Comparison of ENCODE assay signal across 20 cellular contexts in genomic region chr18:3221496-3221895, GRCh38. TPM values are rescaled to one million over a fixed set of nuclear protein-coding genes. Genes with fewer than 3 reads are reported as not detected.
A peak's percentile ranks its signal among the peaks of the same experiment; 100 is the strongest.
DNase-seq lines count a peak whose midpoint lies in the region; ATAC-seq and TF ChIP-seq lines count a peak whose summit lies in the region.
"Had no signal": no experiment of that assay in that cellular context is flagged by ENCODE, and none has a peak within 500 bp of the region (broad histone marks: within the 10 kb centered on the region; RNA-seq: fewer than 3 reads in every experiment).

No MANE protein-coding gene starts in this region.

- 34 to 71% (median 52%) methylated on average over 6 of the region's 6 CpGs for WGBS in psoas muscle, 3 donors

- H3K27ac Mint-ChIP-seq in activated CD4-positive, alpha-beta T cell treated with anti-CD3 and anti-CD28 coated beads, Interleukin-2, amount 10 ng/mL, durations not matched to agents 24 days and 14 days: no peak overlapping the region
- H3K27ac Mint-ChIP-seq in activated CD4-positive, alpha-beta T cell treated with anti-CD3 and anti-CD28 coated beads, Interleukin-2, amount 10 ng/mL, durations not matched to agents 7 days and 5 days: no peak overlapping the region
- no peak overlapping the region for H3K27ac Mint-ChIP-seq in activated CD8-positive, alpha-beta T cell treated with anti-CD3 and anti-CD28 coated beads for 36 hours
- no peak overlapping the region for H3K27ac Mint-ChIP-seq in activated CD8-positive, alpha-beta memory T cell treated with anti-CD3 and anti-CD28 coated beads, Interleukin-2, amount 10 ng/mL, durations not matched to agents 7 days and 5 days
- H3K27ac Mint-ChIP-seq: B cell; CD4-positive, CD25-positive, alpha-beta regulatory T cell; CD8-positive, alpha-beta T cell; HFFc6 had no signal

- CTCF ChIA-PET in activated CD4-positive, alpha-beta T cell treated with anti-CD3 and anti-CD28 coated beads, Interleukin-2, amount 10 ng/mL, durations not matched to agents 7 days and 5 days (lab: Charles Lee): interaction anchor here (1.2 to 1.5 kb wide), 3 partner anchors 10 to 42 kb away, joined by 3 read pairs; no protein-coding TSS in a partner anchor
- CTCF ChIA-PET in activated CD8-positive, alpha-beta T cell treated with anti-CD3 and anti-CD28 coated beads for 36 hours (lab: Charles Lee): interaction anchor here (0.9 to 1.6 kb wide), 4 partner anchors 24 to 76 kb away, joined by 3 to 6 read pairs (median 4); no protein-coding TSS in a partner anchor
- CTCF ChIA-PET in activated CD8-positive, alpha-beta memory T cell treated with anti-CD3 and anti-CD28 coated beads, Interleukin-2, amount 10 ng/mL, durations not matched to agents 7 days and 5 days (lab: Charles Lee): no interaction called here

- no peaks in the 10 kb centered on the region for H3K9me3 ChIP-seq in left ventricle myocardium inferior (replicated peaks)
- no peaks in the 10 kb centered on the region for H3K9me3 ChIP-seq in psoas muscle
- H3K9me3 ChIP-seq: BLaER1, Caco-2, HAP-1 had no signal

- DNase-seq in activated CD4-positive, alpha-beta T cell treated with anti-CD3 and anti-CD28 coated beads, Interleukin-2, amount 10 ng/mL, durations not matched to agents 24 days and 14 days: peak; percentile 45
- no peak for DNase-seq in activated CD4-positive, alpha-beta T cell treated with anti-CD3 and anti-CD28 coated beads, Interleukin-2, amount 10 ng/mL, durations not matched to agents 7 days and 5 days
- DNase-seq in left ventricle myocardium inferior: no peak
- DNase-seq in Right ventricle myocardium superior: no peak
- DNase-seq in psoas muscle: no peak
- no peak for DNase-seq in NOMO-1 (lab: John Stamatoyannopoulos, UW; ENCODE audit: unreplicated experiment in 2 of 2)
- DNase-seq in activated CD8-positive, alpha-beta T cell treated with anti-CD3 and anti-CD28 coated beads for 36 hours: no peak
- DNase-seq in activated CD8-positive, alpha-beta memory T cell treated with anti-CD3 and anti-CD28 coated beads, Interleukin-2, amount 10 ng/mL, durations not matched to agents 7 days and 5 days: no peak
- DNase-seq: Caco-2; CD4-positive, CD25-positive, alpha-beta regulatory T cell; CD8-positive, alpha-beta T cell; DMS153; DND-41; GOT3; HFFc6 had no signal

- H3K27ac ChIP-seq in left ventricle myocardium inferior (replicated peaks) (peak overlapping the region; percentile 92), psoas muscle (peak overlapping the region; percentile 95)
- H3K27ac ChIP-seq: 22Rv1, BLaER1, C4-2B had no signal

- H3K27me3 Mint-ChIP-seq in activated CD4-positive, alpha-beta T cell treated with anti-CD3 and anti-CD28 coated beads, Interleukin-2, amount 10 ng/mL, durations not matched to agents 24 days and 14 days: peaks cover 3% of the 10 kb centered on the region
- no peaks in the 10 kb centered on the region for H3K27me3 Mint-ChIP-seq in activated CD4-positive, alpha-beta T cell treated with anti-CD3 and anti-CD28 coated beads, Interleukin-2, amount 10 ng/mL, durations not matched to agents 7 days and 5 days
- no peaks in the 10 kb centered on the region for H3K27me3 Mint-ChIP-seq in activated CD8-positive, alpha-beta T cell treated with anti-CD3 and anti-CD28 coated beads for 36 hours
- H3K27me3 Mint-ChIP-seq in activated CD8-positive, alpha-beta memory T cell treated with anti-CD3 and anti-CD28 coated beads, Interleukin-2, amount 10 ng/mL, durations not matched to agents 7 days and 5 days: no peaks in the 10 kb centered on the region
- H3K27me3 Mint-ChIP-seq: B cell had no signal

- H3K36me3 ChIP-seq in left ventricle myocardium inferior (peaks cover 8% of the 10 kb centered on the region), psoas muscle (ENCODE audit: insufficient read depth in 1 of 2, low read depth in 1 of 2) (peaks cover 0 to 3% of the 10 kb centered on the region in 2 donors)
- H3K36me3 ChIP-seq: BLaER1, HAP-1 had no signal

- peaks cover 2% of the 10 kb centered on the region for H3K4me1 Mint-ChIP-seq in activated CD4-positive, alpha-beta T cell treated with anti-CD3 and anti-CD28 coated beads, Interleukin-2, amount 10 ng/mL, durations not matched to agents 24 days and 14 days
- H3K4me1 Mint-ChIP-seq in activated CD4-positive, alpha-beta T cell treated with anti-CD3 and anti-CD28 coated beads, Interleukin-2, amount 10 ng/mL, durations not matched to agents 7 days and 5 days: peaks cover 6% of the 10 kb centered on the region
- H3K4me1 Mint-ChIP-seq in activated CD8-positive, alpha-beta T cell treated with anti-CD3 and anti-CD28 coated beads for 36 hours (ENCODE audit: low read depth): no peaks in the 10 kb centered on the region
- H3K4me1 Mint-ChIP-seq in activated CD8-positive, alpha-beta memory T cell treated with anti-CD3 and anti-CD28 coated beads, Interleukin-2, amount 10 ng/mL, durations not matched to agents 7 days and 5 days: peaks cover 10% of the 10 kb centered on the region
- H3K4me1 Mint-ChIP-seq: B cell had no signal

- no peak overlapping the region for H3K4me3 ChIP-seq in left ventricle myocardium inferior
- H3K4me3 ChIP-seq in psoas muscle: no peak overlapping the region
- H3K4me3 ChIP-seq: BLaER1, HAP-1 had no signal

- H3K27me3 ChIP-seq in left ventricle myocardium inferior (ENCODE audit: low read depth) (no peaks in the 10 kb centered on the region), psoas muscle (ENCODE audit: insufficient read depth in 3 of 3, low read length in 2 of 3) (no peaks in the 10 kb centered on the region)
- H3K27me3 ChIP-seq: BLaER1 had no signal

- no peaks in the 10 kb centered on the region for H3K9me3 Mint-ChIP-seq in activated CD4-positive, alpha-beta T cell treated with anti-CD3 and anti-CD28 coated beads, Interleukin-2, amount 10 ng/mL, durations not matched to agents 24 days and 14 days
- no peaks in the 10 kb centered on the region for H3K9me3 Mint-ChIP-seq in activated CD4-positive, alpha-beta T cell treated with anti-CD3 and anti-CD28 coated beads, Interleukin-2, amount 10 ng/mL, durations not matched to agents 7 days and 5 days
- no peaks in the 10 kb centered on the region for H3K9me3 Mint-ChIP-seq in activated CD8-positive, alpha-beta T cell treated with anti-CD3 and anti-CD28 coated beads for 36 hours
- H3K9me3 Mint-ChIP-seq in activated CD8-positive, alpha-beta memory T cell treated with anti-CD3 and anti-CD28 coated beads, Interleukin-2, amount 10 ng/mL, durations not matched to agents 7 days and 5 days (ENCODE audit: low read depth): no peaks in the 10 kb centered on the region
- H3K9me3 Mint-ChIP-seq: CD4-positive, CD25-positive, alpha-beta regulatory T cell; CD8-positive, alpha-beta T cell; HFFc6 had no signal

- TF ChIP-seq CTCF in left ventricle myocardium inferior (IDR thresholded peaks at IDR 0.05; ENCODE audit: borderline replicate concordance) (no peak), psoas muscle (IDR thresholded peaks at IDR 0.05) (no peak)
- no peak for TF ChIP-seq CTCF in activated CD8-positive, alpha-beta T cell treated with anti-CD3 and anti-CD28 coated beads for 36 hours (IDR thresholded peaks at IDR 0.05)

- intact Hi-C loops in activated CD4-positive, alpha-beta T cell treated with anti-CD3 and anti-CD28 coated beads, Interleukin-2, amount 10 ng/mL, durations not matched to agents 24 days and 14 days (cut with micrococcal nuclease): no loop called here
- intact Hi-C loops in left ventricle myocardium inferior (cut with micrococcal nuclease): no loop called here
- intact Hi-C loops in Right ventricle myocardium superior (cut with DNase I): no loop called here
- intact Hi-C loops in psoas muscle (cut with DNase I): loop anchor here in 1 of 2 donors (5.0 kb wide), 1 partner anchor 34 kb away; no protein-coding TSS in a partner anchor
- intact Hi-C loops in activated CD8-positive, alpha-beta T cell treated with anti-CD3 and anti-CD28 coated beads for 36 hours (cut with micrococcal nuclease): no loop called here

- H3K4me1 ChIP-seq in left ventricle myocardium inferior (peaks cover 55% of the 10 kb centered on the region), psoas muscle (peaks cover 31% of the 10 kb centered on the region)

- no peak for ATAC-seq in Right ventricle myocardium superior (ENCODE audit: poor library complexity)
- ATAC-seq in psoas muscle: no peak
- ATAC-seq in activated CD8-positive, alpha-beta T cell treated with anti-CD3 and anti-CD28 coated beads for 36 hours: no peak
- ATAC-seq in activated CD8-positive, alpha-beta memory T cell treated with anti-CD3 and anti-CD28 coated beads, Interleukin-2, amount 10 ng/mL, durations not matched to agents 7 days and 5 days: no peak
- ATAC-seq: CD8-positive, alpha-beta T cell had no signal

- no peak overlapping the region for H3K4me3 Mint-ChIP-seq in activated CD4-positive, alpha-beta T cell treated with anti-CD3 and anti-CD28 coated beads, Interleukin-2, amount 10 ng/mL, durations not matched to agents 24 days and 14 days
- H3K4me3 Mint-ChIP-seq in activated CD4-positive, alpha-beta T cell treated with anti-CD3 and anti-CD28 coated beads, Interleukin-2, amount 10 ng/mL, durations not matched to agents 7 days and 5 days: no peak overlapping the region
- no peak overlapping the region for H3K4me3 Mint-ChIP-seq in activated CD8-positive, alpha-beta T cell treated with anti-CD3 and anti-CD28 coated beads for 36 hours
- no peak overlapping the region for H3K4me3 Mint-ChIP-seq in activated CD8-positive, alpha-beta memory T cell treated with anti-CD3 and anti-CD28 coated beads, Interleukin-2, amount 10 ng/mL, durations not matched to agents 7 days and 5 days
- H3K4me3 Mint-ChIP-seq: B cell; CD4-positive, CD25-positive, alpha-beta regulatory T cell; CD8-positive, alpha-beta T cell; HFFc6 had no signal

- POLR2A ChIA-PET in activated CD4-positive, alpha-beta T cell treated with anti-CD3 and anti-CD28 coated beads, Interleukin-2, amount 10 ng/mL, durations not matched to agents 7 days and 5 days (lab: Charles Lee): no interaction called here
- POLR2A ChIA-PET in activated CD8-positive, alpha-beta T cell treated with anti-CD3 and anti-CD28 coated beads for 36 hours (lab: Charles Lee): interaction anchor here (0.9 kb wide), 1 partner anchor 9 kb away, joined by 3 read pairs; no protein-coding TSS in a partner anchor

- no peaks in the 10 kb centered on the region for H3K36me3 Mint-ChIP-seq in activated CD4-positive, alpha-beta T cell treated with anti-CD3 and anti-CD28 coated beads, Interleukin-2, amount 10 ng/mL, durations not matched to agents 24 days and 14 days (ENCODE audit: low read depth)
- H3K36me3 Mint-ChIP-seq in activated CD4-positive, alpha-beta T cell treated with anti-CD3 and anti-CD28 coated beads, Interleukin-2, amount 10 ng/mL, durations not matched to agents 7 days and 5 days (ENCODE audit: low read depth): no peaks in the 10 kb centered on the region
- no peaks in the 10 kb centered on the region for H3K36me3 Mint-ChIP-seq in activated CD8-positive, alpha-beta T cell treated with anti-CD3 and anti-CD28 coated beads for 36 hours (ENCODE audit: low read depth)
- no peaks in the 10 kb centered on the region for H3K36me3 Mint-ChIP-seq in activated CD8-positive, alpha-beta memory T cell treated with anti-CD3 and anti-CD28 coated beads, Interleukin-2, amount 10 ng/mL, durations not matched to agents 7 days and 5 days
- H3K36me3 Mint-ChIP-seq: CD4-positive, CD25-positive, alpha-beta regulatory T cell; CD8-positive, alpha-beta T cell had no signal

RNA-seq across cellular contexts. Expression of gene MYOM1, which starts 1.7 kb away (rescaled TPM):
- total RNA-seq in activated CD4-positive, alpha-beta T cell treated with anti-CD3 and anti-CD28 coated beads, Interleukin-2, amount 10 ng/mL, durations not matched to agents 24 days and 14 days: 0.75 and 1.3 TPM in 2 replicates
- 1 to 10 TPM in 1 of 2 experiments, under 1 TPM in 1; 0.71 to 2.1 TPM for total RNA-seq in activated CD4-positive, alpha-beta T cell treated with anti-CD3 and anti-CD28 coated beads, Interleukin-2, amount 10 ng/mL, durations not matched to agents 7 days and 5 days
- 667 TPM for total RNA-seq in left ventricle myocardium inferior
- total RNA-seq in Right ventricle myocardium superior: 608 TPM
- 100 to 1,000 TPM; 388 to 842 (median 567) TPM for total RNA-seq in psoas muscle
- polyA plus RNA-seq in psoas muscle: 100 to 1,000 TPM in 2 of 3 donors, 10 to 100 TPM in 1; 54.8 to 209 (median 117) TPM
- total RNA-seq in activated CD8-positive, alpha-beta T cell treated with anti-CD3 and anti-CD28 coated beads for 36 hours: 1 to 10 TPM; 1.0 to 1.3 TPM
- total RNA-seq in activated CD8-positive, alpha-beta memory T cell treated with anti-CD3 and anti-CD28 coated beads, Interleukin-2, amount 10 ng/mL, durations not matched to agents 7 days and 5 days: 1 to 10 TPM; 1.6 to 3.8 TPM

RNA-seq across cellular contexts. Expression of gene MYL12A, which starts 26.1 kb away (rescaled TPM):
- 337 and 340 TPM in 2 replicates for total RNA-seq in activated CD4-positive, alpha-beta T cell treated with anti-CD3 and anti-CD28 coated beads, Interleukin-2, amount 10 ng/mL, durations not matched to agents 24 days and 14 days
- 1,000 to 10,000 TPM in 1 of 2 experiments, 100 to 1,000 TPM in 1; 944 to 1,045 TPM for total RNA-seq in activated CD4-positive, alpha-beta T cell treated with anti-CD3 and anti-CD28 coated beads, Interleukin-2, amount 10 ng/mL, durations not matched to agents 7 days and 5 days
- total RNA-seq in left ventricle myocardium inferior (2,410 TPM), Right ventricle myocardium superior (1,520 TPM), psoas muscle (1,000 to 10,000 TPM in 3 of 4 donors, 100 to 1,000 TPM in 1; 995 to 3,547 (median 2,203) TPM)
- polyA plus RNA-seq in psoas muscle: 1,000 to 10,000 TPM in 2 of 3 donors, 100 to 1,000 TPM in 1; 957 to 3,920 (median 1,327) TPM
- 100 to 1,000 TPM; 405 to 423 TPM for total RNA-seq in activated CD8-positive, alpha-beta T cell treated with anti-CD3 and anti-CD28 coated beads for 36 hours
- total RNA-seq in activated CD8-positive, alpha-beta memory T cell treated with anti-CD3 and anti-CD28 coated beads, Interleukin-2, amount 10 ng/mL, durations not matched to agents 7 days and 5 days: 100 to 1,000 TPM; 722 to 787 TPM

RNA-seq across cellular contexts. Expression of gene MYL12B, which starts 40.4 kb away (rescaled TPM):
- 239 and 245 TPM in 2 replicates for total RNA-seq in activated CD4-positive, alpha-beta T cell treated with anti-CD3 and anti-CD28 coated beads, Interleukin-2, amount 10 ng/mL, durations not matched to agents 24 days and 14 days
- total RNA-seq in activated CD4-positive, alpha-beta T cell treated with anti-CD3 and anti-CD28 coated beads, Interleukin-2, amount 10 ng/mL, durations not matched to agents 7 days and 5 days: 100 to 1,000 TPM; 351 to 395 TPM
- total RNA-seq in left ventricle myocardium inferior (176 TPM), Right ventricle myocardium superior (154 TPM), psoas muscle (100 to 1,000 TPM; 163 to 212 (median 180) TPM)
- polyA plus RNA-seq in psoas muscle: 100 to 1,000 TPM; 193 to 243 (median 240) TPM
- 100 to 1,000 TPM; 243 to 264 TPM for total RNA-seq in activated CD8-positive, alpha-beta T cell treated with anti-CD3 and anti-CD28 coated beads for 36 hours
- total RNA-seq in activated CD8-positive, alpha-beta memory T cell treated with anti-CD3 and anti-CD28 coated beads, Interleukin-2, amount 10 ng/mL, durations not matched to agents 7 days and 5 days: 100 to 1,000 TPM; 313 to 322 TPM

Comparison
In these comparisons a context has a peak if more than half of its experiments do, and no peak if none do; other contexts are left out.
1. RNA of gene MYOM1, which starts 1.7 kb away (total RNA-seq): 388 to 842 TPM in psoas muscle, 667 TPM in left ventricle myocardium inferior (single experiment) and 608 TPM in Right ventricle myocardium superior (single experiment); 1.6 to 3.8 TPM in activated CD8-positive, alpha-beta memory T cell treated with anti-CD3 and anti-CD28 coated beads, Interleukin-2, amount 10 ng/mL, durations not matched to agents 7 days and 5 days, 0.71 to 2.1 TPM in activated CD4-positive, alpha-beta T cell treated with anti-CD3 and anti-CD28 coated beads, Interleukin-2, amount 10 ng/mL, durations not matched to agents 7 days and 5 days, 1.0 to 1.3 TPM in activated CD8-positive, alpha-beta T cell treated with anti-CD3 and anti-CD28 coated beads for 36 hours and 0.75 to 1.3 TPM in activated CD4-positive, alpha-beta T cell treated with anti-CD3 and anti-CD28 coated beads, Interleukin-2, amount 10 ng/mL, durations not matched to agents 24 days and 14 days; every median in the first group is over 10 times any median in the second.